8 cellular contexts compared by ENCODE assay signal in genomic region chr7:5694221-5694754, GRCh38.
A peak's percentile ranks its signal among the peaks of the same experiment; 100 is the strongest.
DNase-seq lines count a peak whose midpoint lies in the region; ATAC-seq and TF ChIP-seq lines count a peak whose summit lies in the region.

No MANE protein-coding gene starts in this region.

- H3K36me3 ChIP-seq in mucosa of stomach (ENCODE audit: control insufficient read depth, insufficient read depth, low read length) (no peaks in the 10 kb centered on the region), HAP-1 (replicated peaks) (no peaks in the 10 kb centered on the region; the same call in none of the 2 replicates)

- ATAC-seq in GM18909 (IDR thresholded peaks at IDR 0.05; ENCODE audit: poor library complexity, unreplicated experiment) (no peak), GM18505 (IDR thresholded peaks at IDR 0.05; ENCODE audit: unreplicated experiment) (no peak)

- peak overlapping the region; percentile 38 for H3K9ac ChIP-seq in mucosa of stomach (ENCODE audit: low read length)

- H3K27me3 ChIP-seq in mucosa of stomach (ENCODE audit: control insufficient read depth, insufficient read depth, low read length) (no peaks in the 10 kb centered on the region), HAP-1 (ENCODE audit: low read depth) (no peaks in the 10 kb centered on the region)

- H3K4me3 ChIP-seq in mucosa of stomach (ENCODE audit: low read length) (no peak overlapping the region), HAP-1 (no peak overlapping the region)

- in situ Hi-C loops in ACHN (cut with HindIII; ENCODE audit: low pct_ligation_motif_present, low pct_unique_long_range_greater_than_20kb, low sequenced_read_pairs), result no loop called here
- in situ Hi-C loops in HAP-1 (cut with MboI; ENCODE audit: low sequenced_read_pairs), result loop anchor here (25.0 kb wide), 1 partner anchor 332 kb away; no protein-coding TSS in a partner anchor

- no peaks in the 10 kb centered on the region for H3K9me3 Mint-ChIP-seq in IgD-negative memory B cell
- no peaks in the 10 kb centered on the region for H3K9me3 Mint-ChIP-seq in chondrocyte (ENCODE audit: low read depth)

- H3K27me3 Mint-ChIP-seq in IgD-negative memory B cell, result no peaks in the 10 kb centered on the region
- no peaks in the 10 kb centered on the region for H3K27me3 Mint-ChIP-seq in chondrocyte (ENCODE audit: low read depth)

- H3K4me1 Mint-ChIP-seq in IgD-negative memory B cell (peaks cover 57 to 76% (median 76%) of the 10 kb centered on the region in 3 donors), chondrocyte (ENCODE audit: low read depth) (peaks cover 97% of the 10 kb centered on the region)

- peak overlapping the region; percentile 81 to 97 (median 96) for H3K27ac Mint-ChIP-seq in IgD-negative memory B cell
- H3K27ac Mint-ChIP-seq in chondrocyte (ENCODE audit: unreplicated experiment), result peak overlapping the region; percentile 94

- TF ChIP-seq CTCF in chondrocyte (IDR thresholded peaks at IDR 0.05), result no peak

- H3K4me3 Mint-ChIP-seq in IgD-negative memory B cell (peak overlapping the region; percentile 69 to 94 (median 91)), chondrocyte (ENCODE audit: unreplicated experiment) (peak overlapping the region; percentile 74)

- peaks cover 5% of the 10 kb centered on the region for H3K36me3 Mint-ChIP-seq in IgD-negative memory B cell
- peaks cover 7% of the 10 kb centered on the region for H3K36me3 Mint-ChIP-seq in chondrocyte (ENCODE audit: low read depth)

- H3K4me1 ChIP-seq in mucosa of stomach (ENCODE audit: control insufficient read depth, insufficient read depth, low read length), result peaks cover 49% of the 10 kb centered on the region
- no peaks in the 10 kb centered on the region for H3K4me1 ChIP-seq in HAP-1

- no peak for TF ChIP-seq POLR2A in GM18505 (IDR thresholded peaks at IDR 0.05; ENCODE audit: borderline replicate concordance, extremely low read depth, insufficient read depth, insufficient read length)

- DNase-seq in ACHN (peak; percentile 47), chondrocyte (ENCODE audit: low spot score) (no peak), 8988T (no peak), HAP-1 (ENCODE audit: low spot score in 2 of 2) (no peak)

- H3K9me3 ChIP-seq in mucosa of stomach (ENCODE audit: control insufficient read depth, low read length), result no peaks in the 10 kb centered on the region
- H3K9me3 ChIP-seq in HAP-1, result no peaks in the 10 kb centered on the region
